9 cellular contexts compared by ENCODE assay signal in the genomic region with DNA sequence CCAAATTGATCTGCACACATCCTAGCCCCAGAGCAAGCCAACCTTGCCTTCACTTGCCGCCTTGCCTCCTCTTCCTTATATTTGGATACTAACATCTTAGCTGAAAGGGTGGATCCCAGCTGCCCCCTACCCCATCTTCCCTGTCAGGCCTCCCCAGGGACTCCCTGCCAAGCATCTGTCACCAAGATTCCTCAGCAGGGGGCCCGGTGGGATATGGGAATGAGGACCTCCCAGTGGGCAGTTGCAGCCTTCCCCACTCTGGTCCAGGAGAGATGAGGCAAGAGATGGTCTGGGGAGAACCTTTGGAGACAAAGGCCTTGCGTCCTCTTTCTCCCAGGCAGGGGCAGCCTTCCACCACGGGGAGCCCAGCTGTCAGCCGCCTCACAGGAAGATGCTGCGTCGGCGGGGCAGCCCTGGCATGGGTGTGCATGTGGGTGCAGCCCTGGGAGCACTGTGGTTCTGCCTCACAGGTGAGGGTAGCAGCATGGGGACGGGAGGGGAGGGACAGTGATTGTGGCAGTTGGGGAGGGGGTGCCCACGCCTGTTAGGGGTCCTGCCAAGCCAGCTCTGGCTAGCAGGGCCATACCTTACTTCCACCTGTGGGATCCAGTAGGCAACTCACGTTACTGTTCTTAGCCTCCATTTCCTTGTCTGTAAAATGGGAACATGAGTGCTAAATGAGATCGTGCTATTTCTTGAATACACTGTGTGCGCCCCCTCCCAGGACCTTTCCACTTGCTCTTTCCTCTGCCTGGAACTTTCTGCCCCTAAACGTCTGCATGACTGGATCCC. TPM values are rescaled to one million over a fixed set of nuclear protein-coding genes. Genes with fewer than 3 reads are reported as not detected.
"Had no signal": no experiment of that assay in that cellular context is flagged by ENCODE, and none has a peak within 500 bp of the region (broad histone marks: within the 10 kb centered on the region; RNA-seq: fewer than 3 reads in every experiment).

No MANE protein-coding gene starts in this region.

- H3K9me3 Mint-ChIP-seq: activated CD4-positive, alpha-beta T cell treated with anti-CD3 and anti-CD28 coated beads, Interleukin-2, amount 10 ng/mL, durations not matched to agents 7 days and 5 days; activated T-cell treated with anti-CD3 and anti-CD28 coated beads, Interleukin-2, amount 50 U/mL, for 24 hours; natural killer cell; stimulated activated naive CD8-positive, alpha-beta T cell treated with anti-CD3 and anti-CD28 coated beads, Interleukin-15, amount 100 ng/mL, for 72 hours; T-helper 2 cell treated with Interferon-gamma antibody and Interleukin-4, amounts not matched to agents 5 μg/mL and 100 μg/mL, for 36 hours had no signal

- H3K36me3 Mint-ChIP-seq: natural killer cell had no signal

- H3K9me3 ChIP-seq: lower lobe of right lung, suprapubic skin had no signal

- H3K27ac Mint-ChIP-seq: activated CD4-positive, alpha-beta T cell treated with anti-CD3 and anti-CD28 coated beads, Interleukin-2, amount 10 ng/mL, durations not matched to agents 7 days and 5 days; activated CD8-positive, alpha-beta T cell treated with anti-CD3 and anti-CD28 coated beads, Interleukin-2, amount 10 ng/mL, durations not matched to agents 7 days and 5 days; activated T-cell treated with anti-CD3 and anti-CD28 coated beads, Interleukin-2, amount 50 U/mL, for 24 hours; natural killer cell; T-helper 2 cell treated with Interferon-gamma antibody and Interleukin-4, amounts not matched to agents 5 μg/mL and 100 μg/mL, for 36 hours had no signal

- H3K27ac ChIP-seq: lower lobe of right lung, suprapubic skin had no signal

- H3K4me3 Mint-ChIP-seq: activated CD4-positive, alpha-beta T cell treated with anti-CD3 and anti-CD28 coated beads, Interleukin-2, amount 10 ng/mL, durations not matched to agents 7 days and 5 days; activated CD8-positive, alpha-beta T cell treated with anti-CD3 and anti-CD28 coated beads, Interleukin-2, amount 10 ng/mL, durations not matched to agents 7 days and 5 days; activated T-cell treated with anti-CD3 and anti-CD28 coated beads, Interleukin-2, amount 50 U/mL, for 24 hours; natural killer cell; stimulated activated naive CD8-positive, alpha-beta T cell treated with anti-CD3 and anti-CD28 coated beads, Interleukin-15, amount 100 ng/mL, for 72 hours; T-helper 2 cell treated with Interferon-gamma antibody and Interleukin-4, amounts not matched to agents 5 μg/mL and 100 μg/mL, for 36 hours had no signal

- H3K4me3 ChIP-seq: lower lobe of right lung, suprapubic skin had no signal

- H3K27me3 Mint-ChIP-seq: progenitor cell of endocrine pancreas had no signal

- H3K27me3 ChIP-seq: suprapubic skin had no signal

RNA-seq across cellular contexts. Expression of a gene that starts 15.3 kb away (rescaled TPM):
- total RNA-seq: activated CD8-positive, alpha-beta T cell treated with anti-CD3 and anti-CD28 coated beads, Interleukin-2, amount 10 ng/mL, durations not matched to agents 7 days and 5 days; natural killer cell had no signal

RNA-seq across cellular contexts. Expression of a gene that starts 53.7 kb away (rescaled TPM):
- total RNA-seq: activated CD4-positive, alpha-beta T cell treated with anti-CD3 and anti-CD28 coated beads, Interleukin-2, amount 10 ng/mL, durations not matched to agents 7 days and 5 days; activated CD8-positive, alpha-beta T cell treated with anti-CD3 and anti-CD28 coated beads, Interleukin-2, amount 10 ng/mL, durations not matched to agents 7 days and 5 days; natural killer cell had no signal
